ENCODE assay signal across 29 cellular contexts in the genomic region with DNA sequence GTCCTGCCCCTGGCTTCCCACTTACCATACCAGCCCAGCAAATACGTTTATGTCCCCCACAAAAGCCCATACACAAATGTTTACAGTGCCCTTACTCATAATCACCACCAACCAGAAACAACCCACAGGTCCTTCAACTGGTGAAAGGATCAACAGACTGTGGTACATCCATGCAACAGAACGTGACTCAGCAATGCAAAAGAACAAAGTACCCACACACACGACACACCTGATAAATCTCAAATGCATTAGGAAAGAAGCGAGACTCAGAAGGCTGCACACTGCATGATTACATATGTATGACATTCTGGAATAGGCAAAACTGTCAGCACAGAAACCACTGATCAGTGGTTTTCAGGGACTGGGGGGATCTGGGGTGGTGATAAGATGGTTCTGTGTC. TPM values are rescaled to one million over a fixed set of nuclear protein-coding genes. Genes with fewer than 3 reads are reported as not detected.
"Had no signal": no experiment of that assay in that cellular context is flagged by ENCODE, and none has a peak within 500 bp of the region (broad histone marks: within the 10 kb centered on the region; RNA-seq: fewer than 3 reads in every experiment).

No MANE protein-coding gene starts in this region.

- H3K27ac Mint-ChIP-seq: naive thymus-derived CD4-positive, alpha-beta T cell; nephron progenitor cell had no signal

- H3K4me3 Mint-ChIP-seq: naive thymus-derived CD4-positive, alpha-beta T cell; nephron progenitor cell had no signal

- H3K27ac ChIP-seq: coronary artery, heart left ventricle, psoas muscle, sigmoid colon, skin epidermis, stomach, thoracic aorta, transverse colon had no signal

- H3K4me1 Mint-ChIP-seq: nephron progenitor cell had no signal

- H3K9me3 ChIP-seq: psoas muscle had no signal

- DNase-seq: effector CD8-positive, alpha-beta T cell; heart left ventricle; hippocampal formation; kidney glomerular epithelial cell; mammary epithelial cell; nephron progenitor cell; psoas muscle; retina; stimulated activated CD4-positive, alpha-beta T cell treated with anti-CD3 and anti-CD28 coated beads, Interleukin-2, amount 100 ng/mL, for 24 hours; stimulated activated CD4-positive, alpha-beta T cell treated with anti-CD3 and anti-CD28 coated beads, Interleukin-4, amount 100 ng/mL, for 4 hours; stimulated activated naive CD4-positive, alpha-beta T cell; stomach; substantia nigra; transverse colon had no signal

- H3K4me1 ChIP-seq: heart left ventricle, psoas muscle, sigmoid colon, stomach, transverse colon had no signal

- H3K36me3 ChIP-seq: heart left ventricle, sigmoid colon, stomach, thoracic aorta, transverse colon had no signal

- ATAC-seq: heart left ventricle; naive thymus-derived CD4-positive, alpha-beta T cell; psoas muscle had no signal

- H3K4me3 ChIP-seq: coronary artery, heart left ventricle, psoas muscle, sigmoid colon, skin epidermis, stomach, thoracic aorta, transverse colon had no signal

RNA-seq across cellular contexts. Expression of a gene that starts 20.5 kb away (rescaled TPM):
- total RNA-seq: dermis microvascular lymphatic vessel endothelial cell; fibroblast of lung; frontal cortex; glomerular endothelial cell; heart left ventricle; liver; mammary epithelial cell; mesenteric fat pad; mononuclear cell; naive thymus-derived CD4-positive, alpha-beta T cell; omental fat pad; psoas muscle; sigmoid colon; stomach; thoracic aorta; transverse colon; urinary bladder had no signal
- polyA plus RNA-seq: esophagus; fibroblast of lung; heart left ventricle; liver; mammary epithelial cell; naive thymus-derived CD4-positive, alpha-beta T cell; psoas muscle; stomach; urinary bladder had no signal
